ENCODE assay signal across 2 cellular contexts in genomic region chr1:214285622-214286440, GRCh38.
A peak's percentile ranks its signal among the peaks of the same experiment; 100 is the strongest.
TF ChIP-seq lines count a peak whose summit lies in the region.

No MANE protein-coding gene starts in this region.

TF ChIP-seq in HepG2, 621 proteins besides CTCF, POLR2A, EP300 and RAD21:
- TF ChIP-seq CENPT (CRISPR knock-in tag; IDR thresholded peaks at IDR 0.05; ENCODE audit: low read depth) (no peak), ZBTB3 (CRISPR knock-in tag; IDR thresholded peaks at IDR 0.05; ENCODE audit: borderline replicate concordance, low read depth) (0 out of 2 replicates have a peak, but pooled peaks have one; percentile 10), ZNF607 (CRISPR knock-in tag; IDR thresholded peaks at IDR 0.05; ENCODE audit: borderline replicate concordance) (peak; percentile 30; the same call in 1 of the 2 replicates), RCOR2 (CRISPR knock-in tag; IDR thresholded peaks at IDR 0.05) (peak; percentile 49; the same call in 1 of the 2 replicates), ZNF879 (CRISPR knock-in tag; IDR thresholded peaks at IDR 0.05) (no peak), ZBTB38 (CRISPR knock-in tag; IDR thresholded peaks at IDR 0.05) (peak; percentile 72; the same call in 1 of the 2 replicates), RARA (CRISPR knock-in tag; IDR thresholded peaks at IDR 0.05) (0 out of 2 replicates have a peak, but pooled peaks have one; percentile 14), MTA1 (CRISPR knock-in tag; IDR thresholded peaks at IDR 0.05; ENCODE audit: borderline replicate concordance) (no peak), ZMYM3 (CRISPR knock-in tag; IDR thresholded peaks at IDR 0.05) (peak; percentile 21; the same call in 1 of the 2 replicates), ZNF121 (CRISPR knock-in tag; IDR thresholded peaks at IDR 0.05) (peak; percentile 98)
- TF ChIP-seq, protein P1, sequence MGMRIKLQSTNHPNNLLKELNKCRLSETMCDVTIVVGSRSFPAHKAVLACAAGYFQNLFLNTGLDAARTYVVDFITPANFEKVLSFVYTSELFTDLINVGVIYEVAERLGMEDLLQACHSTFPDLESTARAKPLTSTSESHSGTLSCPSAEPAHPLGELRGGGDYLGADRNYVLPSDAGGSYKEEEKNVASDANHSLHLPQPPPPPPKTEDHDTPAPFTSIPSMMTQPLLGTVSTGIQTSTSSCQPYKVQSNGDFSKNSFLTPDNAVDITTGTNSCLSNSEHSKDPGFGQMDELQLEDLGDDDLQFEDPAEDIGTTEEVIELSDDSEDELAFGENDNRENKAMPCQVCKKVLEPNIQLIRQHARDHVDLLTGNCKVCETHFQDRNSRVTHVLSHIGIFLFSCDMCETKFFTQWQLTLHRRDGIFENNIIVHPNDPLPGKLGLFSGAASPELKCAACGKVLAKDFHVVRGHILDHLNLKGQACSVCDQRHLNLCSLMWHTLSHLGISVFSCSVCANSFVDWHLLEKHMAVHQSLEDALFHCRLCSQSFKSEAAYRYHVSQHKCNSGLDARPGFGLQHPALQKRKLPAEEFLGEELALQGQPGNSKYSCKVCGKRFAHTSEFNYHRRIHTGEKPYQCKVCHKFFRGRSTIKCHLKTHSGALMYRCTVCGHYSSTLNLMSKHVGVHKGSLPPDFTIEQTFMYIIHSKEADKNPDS (CRISPR knock-in tag; IDR thresholded peaks at IDR 0.05), result 0 out of 2 replicates have a peak, but pooled peaks have one; percentile 30

TF ChIP-seq in K562, 482 proteins besides CTCF, POLR2A, EP300 and RAD21:
- TF ChIP-seq KDM1A (IDR thresholded peaks at IDR 0.05) (0 out of 4 replicates have a peak, but pooled peaks of 1 of the 2 experiments have one; percentile 28), ZNF184 (CRISPR knock-in tag; IDR thresholded peaks at IDR 0.05) (no peak), CBFA2T3 (IDR thresholded peaks at IDR 0.05) (no peak), CBX1 (IDR thresholded peaks at IDR 0.05; ENCODE audit: low read depth) (no peak), RBM25 (IDR thresholded peaks at IDR 0.05; ENCODE audit: low read depth, low read length, severe bottlenecking) (peak; percentile 56), BCOR (IDR thresholded peaks at IDR 0.05) (0 out of 2 replicates have a peak, but pooled peaks have one; percentile 45), TBP (optimal IDR thresholded peaks at IDR 0.05; ENCODE audit: low read depth, low read length) (no peak), RB1 (IDR thresholded peaks at IDR 0.05; ENCODE audit: low read depth) (no peak), FOXA1 (IDR thresholded peaks at IDR 0.05; ENCODE audit: borderline replicate concordance) (no peak), JUN (IDR thresholded peaks at IDR 0.05; ENCODE audit: borderline replicate concordance, low read depth, low read length) (no peak), JUN (CRISPR knock-in tag; IDR thresholded peaks at IDR 0.05; ENCODE audit: borderline replicate concordance) (no peak), RBBP5 (IDR thresholded peaks at IDR 0.05; ENCODE audit: borderline replicate concordance, insufficient read depth, low read length, poor library complexity, severe bottlenecking) (no peak), HNRNPL (IDR thresholded peaks at IDR 0.05; ENCODE audit: low read depth, low read length) (no peak), ZNF124 (CRISPR knock-in tag; IDR thresholded peaks at IDR 0.05) (no peak), ZNF121 (CRISPR knock-in tag; conservative IDR thresholded peaks at IDR 0.05) (peak; percentile 92), MAX (CRISPR knock-in tag; IDR thresholded peaks at IDR 0.05) (no peak), TRIM28 (IDR thresholded peaks at IDR 0.05) (no peak), ETS2 (tag; IDR thresholded peaks at IDR 0.05; ENCODE audit: borderline replicate concordance, poor library complexity, severe bottlenecking) (no peak), SNIP1 (IDR thresholded peaks at IDR 0.05; ENCODE audit: low read depth) (no peak), SAFB (IDR thresholded peaks at IDR 0.05; ENCODE audit: borderline replicate concordance, low read depth, low read length) (no peak), ZZZ3 (IDR thresholded peaks at IDR 0.05) (no peak), PTBP1 (IDR thresholded peaks at IDR 0.05; ENCODE audit: low read depth, low read length) (no peak)
